In the genomic region with DNA sequence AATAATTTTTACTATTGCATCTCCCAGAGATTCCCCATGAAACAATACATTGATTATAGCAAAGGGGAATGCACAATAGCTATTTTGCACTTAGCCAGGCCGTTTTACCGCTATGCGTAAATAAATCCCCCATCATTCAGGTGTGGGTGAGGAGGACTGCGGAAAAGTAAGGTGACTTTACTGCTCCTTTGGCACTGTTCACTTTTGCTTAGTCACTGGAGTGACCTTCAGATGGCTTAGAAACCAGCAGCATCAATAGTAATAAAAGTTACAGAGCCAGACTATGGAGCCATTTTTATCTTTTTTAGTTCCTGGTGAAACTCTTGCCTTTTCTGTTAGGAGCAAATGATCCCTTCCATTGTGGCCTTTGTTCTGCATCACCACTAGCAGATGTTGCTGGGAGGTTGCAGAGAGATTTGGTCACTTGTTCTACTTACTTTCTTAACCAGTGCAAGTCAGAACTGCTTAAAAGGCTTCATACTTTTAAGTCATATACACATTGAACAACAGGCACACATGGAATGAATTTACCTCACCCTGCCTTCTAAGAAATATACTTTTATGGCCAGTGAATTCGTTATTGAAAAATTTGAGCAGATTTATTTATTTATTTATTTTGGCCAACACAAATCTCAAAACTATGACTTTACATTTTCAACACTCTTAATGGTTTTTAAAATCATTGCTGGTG, we compare ENCODE assay signal across 1 cellular context.
TF ChIP-seq lines count a peak whose summit lies in the region.

No MANE protein-coding gene starts in this region.

TF ChIP-seq in A549, 52 proteins besides CTCF, POLR2A, EP300 and RAD21:
- TF ChIP-seq RARB (CRISPR knock-in tag; IDR thresholded peaks at IDR 0.05) (no peak), CBX8 (IDR thresholded peaks at IDR 0.05) (no peak), FOXS1 (CRISPR knock-in tag; IDR thresholded peaks at IDR 0.05) (no peak), ZNF302 (CRISPR knock-in tag; IDR thresholded peaks at IDR 0.05) (no peak), NR3C1 (IDR thresholded peaks at IDR 0.05) (no peak), ESRRA (IDR thresholded peaks at IDR 0.05; ENCODE audit: borderline replicate concordance, low read length) (no peak), HOXB13 (CRISPR knock-in tag; IDR thresholded peaks at IDR 0.05; ENCODE audit: low read depth) (no peak), FOSB (CRISPR knock-in tag; IDR thresholded peaks at IDR 0.05) (no peak), PHF8 (IDR thresholded peaks at IDR 0.05; ENCODE audit: borderline replicate concordance, low read depth) (no peak), RNF2 (IDR thresholded peaks at IDR 0.05; ENCODE audit: borderline replicate concordance, low read depth) (no peak), ZFP36 (IDR thresholded peaks at IDR 0.05; ENCODE audit: borderline replicate concordance, partially characterized antibody) (no peak)
- TF ChIP-seq, protein P1, sequence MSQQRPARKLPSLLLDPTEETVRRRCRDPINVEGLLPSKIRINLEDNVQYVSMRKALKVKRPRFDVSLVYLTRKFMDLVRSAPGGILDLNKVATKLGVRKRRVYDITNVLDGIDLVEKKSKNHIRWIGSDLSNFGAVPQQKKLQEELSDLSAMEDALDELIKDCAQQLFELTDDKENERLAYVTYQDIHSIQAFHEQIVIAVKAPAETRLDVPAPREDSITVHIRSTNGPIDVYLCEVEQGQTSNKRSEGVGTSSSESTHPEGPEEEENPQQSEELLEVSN (IDR thresholded peaks at IDR 0.05; ENCODE audit: borderline replicate concordance, low read depth): no peak
- TF ChIP-seq, protein P2, sequence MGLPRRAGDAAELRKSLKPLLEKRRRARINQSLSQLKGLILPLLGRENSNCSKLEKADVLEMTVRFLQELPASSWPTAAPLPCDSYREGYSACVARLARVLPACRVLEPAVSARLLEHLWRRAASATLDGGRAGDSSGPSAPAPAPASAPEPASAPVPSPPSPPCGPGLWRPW (IDR thresholded peaks at IDR 0.05): no peak
- TF ChIP-seq, protein P3, sequence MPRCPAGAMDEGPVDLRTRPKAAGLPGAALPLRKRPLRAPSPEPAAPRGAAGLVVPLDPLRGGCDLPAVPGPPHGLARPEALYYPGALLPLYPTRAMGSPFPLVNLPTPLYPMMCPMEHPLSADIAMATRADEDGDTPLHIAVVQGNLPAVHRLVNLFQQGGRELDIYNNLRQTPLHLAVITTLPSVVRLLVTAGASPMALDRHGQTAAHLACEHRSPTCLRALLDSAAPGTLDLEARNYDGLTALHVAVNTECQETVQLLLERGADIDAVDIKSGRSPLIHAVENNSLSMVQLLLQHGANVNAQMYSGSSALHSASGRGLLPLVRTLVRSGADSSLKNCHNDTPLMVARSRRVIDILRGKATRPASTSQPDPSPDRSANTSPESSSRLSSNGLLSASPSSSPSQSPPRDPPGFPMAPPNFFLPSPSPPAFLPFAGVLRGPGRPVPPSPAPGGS (IDR thresholded peaks at IDR 0.05): no peak
- TF ChIP-seq, protein P4, sequence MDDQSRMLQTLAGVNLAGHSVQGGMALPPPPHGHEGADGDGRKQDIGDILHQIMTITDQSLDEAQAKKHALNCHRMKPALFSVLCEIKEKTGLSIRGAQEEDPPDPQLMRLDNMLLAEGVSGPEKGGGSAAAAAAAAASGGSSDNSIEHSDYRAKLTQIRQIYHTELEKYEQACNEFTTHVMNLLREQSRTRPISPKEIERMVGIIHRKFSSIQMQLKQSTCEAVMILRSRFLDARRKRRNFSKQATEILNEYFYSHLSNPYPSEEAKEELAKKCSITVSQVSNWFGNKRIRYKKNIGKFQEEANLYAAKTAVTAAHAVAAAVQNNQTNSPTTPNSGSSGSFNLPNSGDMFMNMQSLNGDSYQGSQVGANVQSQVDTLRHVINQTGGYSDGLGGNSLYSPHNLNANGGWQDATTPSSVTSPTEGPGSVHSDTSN (IDR thresholded peaks at IDR 0.05): no peak
